Comparison of ENCODE assay signal across 1 cellular context in the genomic region with DNA sequence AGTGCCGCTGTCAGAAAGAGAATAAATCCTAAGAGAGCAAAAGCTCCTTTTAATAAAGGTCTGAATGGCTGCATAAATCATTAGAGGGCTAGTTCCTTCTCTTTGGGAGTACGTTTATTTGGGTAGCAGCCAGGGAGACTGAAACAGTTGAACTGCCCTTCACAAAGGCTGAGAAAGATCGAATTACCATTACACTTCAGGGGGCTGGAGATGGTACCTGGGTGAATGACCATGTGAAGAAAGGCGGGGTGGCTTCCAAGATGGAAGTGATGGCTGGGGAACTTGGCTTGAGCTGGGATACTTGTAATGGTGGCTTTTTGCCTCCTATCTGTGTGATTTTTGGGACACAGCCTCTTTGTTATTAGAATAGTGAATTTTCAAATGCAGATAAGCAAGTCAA.
TF ChIP-seq lines count a peak whose summit lies in the region.

No MANE protein-coding gene starts in this region.

TF ChIP-seq in HCT116, 20 proteins besides CTCF, POLR2A, EP300 and RAD21 (continued from another document):
- TF ChIP-seq, protein P1, sequence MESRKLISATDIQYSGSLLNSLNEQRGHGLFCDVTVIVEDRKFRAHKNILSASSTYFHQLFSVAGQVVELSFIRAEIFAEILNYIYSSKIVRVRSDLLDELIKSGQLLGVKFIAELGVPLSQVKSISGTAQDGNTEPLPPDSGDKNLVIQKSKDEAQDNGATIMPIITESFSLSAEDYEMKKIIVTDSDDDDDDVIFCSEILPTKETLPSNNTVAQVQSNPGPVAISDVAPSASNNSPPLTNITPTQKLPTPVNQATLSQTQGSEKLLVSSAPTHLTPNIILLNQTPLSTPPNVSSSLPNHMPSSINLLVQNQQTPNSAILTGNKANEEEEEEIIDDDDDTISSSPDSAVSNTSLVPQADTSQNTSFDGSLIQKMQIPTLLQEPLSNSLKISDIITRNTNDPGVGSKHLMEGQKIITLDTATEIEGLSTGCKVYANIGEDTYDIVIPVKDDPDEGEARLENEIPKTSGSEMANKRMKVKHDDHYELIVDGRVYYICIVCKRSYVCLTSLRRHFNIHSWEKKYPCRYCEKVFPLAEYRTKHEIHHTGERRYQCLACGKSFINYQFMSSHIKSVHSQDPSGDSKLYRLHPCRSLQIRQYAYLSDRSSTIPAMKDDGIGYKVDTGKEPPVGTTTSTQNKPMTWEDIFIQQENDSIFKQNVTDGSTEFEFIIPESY (IDR thresholded peaks at IDR 0.05; ENCODE audit: extremely low read depth, insufficient replicate concordance, low read length): no peak
- TF ChIP-seq JUND (IDR thresholded peaks at IDR 0.05): no peak
- TF ChIP-seq FOSL1 (IDR thresholded peaks at IDR 0.05; ENCODE audit: low read depth): no peak
- TF ChIP-seq ZNF274 (IDR thresholded peaks at IDR 0.05; ENCODE audit: low read depth, low read length): no peak
- TF ChIP-seq, protein P2, sequence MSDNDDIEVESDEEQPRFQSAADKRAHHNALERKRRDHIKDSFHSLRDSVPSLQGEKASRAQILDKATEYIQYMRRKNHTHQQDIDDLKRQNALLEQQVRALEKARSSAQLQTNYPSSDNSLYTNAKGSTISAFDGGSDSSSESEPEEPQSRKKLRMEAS (IDR thresholded peaks at IDR 0.05): no peak
- TF ChIP-seq YY1 (IDR thresholded peaks at IDR 0.05; ENCODE audit: extremely low read depth, insufficient replicate concordance, low read depth, low read length): no peak
TF ChIP-seq in HCT116: peak in this region for 0.
